In the genomic region with DNA sequence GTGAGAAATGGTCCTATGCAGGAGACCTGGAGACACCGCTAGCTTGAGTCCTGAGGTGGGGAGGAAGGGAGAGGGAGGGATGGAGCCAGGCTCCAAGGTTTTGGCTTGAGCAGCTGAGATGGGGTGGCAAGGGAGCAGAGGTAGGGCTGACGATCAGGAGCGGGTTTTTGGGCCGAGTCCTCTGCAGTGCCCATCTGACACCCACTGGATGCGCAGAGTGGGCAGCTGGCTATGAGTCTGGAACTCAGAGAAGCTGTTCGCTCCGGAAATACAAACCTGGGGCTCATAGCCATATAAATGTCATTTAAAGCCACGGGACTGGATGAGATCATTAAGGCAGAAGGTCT, we compare ENCODE assay signal across 8 cellular contexts. TPM values are rescaled to one million over a fixed set of nuclear protein-coding genes. Genes with fewer than 3 reads are reported as not detected.
A peak's percentile ranks its signal among the peaks of the same experiment; 100 is the strongest.
DNase-seq lines count a peak whose midpoint lies in the region; TF ChIP-seq lines count a peak whose summit lies in the region.

No MANE protein-coding gene starts in this region.

- DNase-seq in activated T-cell treated with anti-CD3 and anti-CD28 coated beads, Interleukin-2, amount 50 U/mL, for 24 hours, result no peak
- DNase-seq in activated T-cell treated with anti-CD3 and anti-CD28 coated beads, Interleukin-2, amount 50 U/mL, for 1 hour, result no peak
- DNase-seq in astrocyte of the cerebellum (ENCODE audit: low read depth), result no peak
- DNase-seq in tibial nerve (ENCODE audit: low spot score in 2 of 2), result no peak
- no peak for DNase-seq in G401 (ENCODE audit: low spot score)
- no peak for DNase-seq in LoVo (ENCODE audit: low spot score)
- DNase-seq in NCI-H82 treated with DMSO at 0.1 percent for 48 hours (lab: John Stamatoyannopoulos, UW; ENCODE audit: unreplicated experiment), result no peak

- H3K27me3 ChIP-seq in liver (ENCODE audit: control insufficient read depth in 4 of 4, insufficient read depth in 4 of 4, low read length in 3 of 4), result no peaks in the 10 kb centered on the region
- H3K27me3 ChIP-seq in tibial nerve, result no peaks in the 10 kb centered on the region

- H3K27ac ChIP-seq in liver (ENCODE audit: low read depth in 1 of 2, low read length in 2 of 2) (peak overlapping the region; percentile 98 to 99), tibial nerve (peak overlapping the region; percentile 97 to 100 (median 100))

- H3K9me3 ChIP-seq in liver (ENCODE audit: control insufficient read depth in 4 of 4, low read length in 3 of 4) (no peaks in the 10 kb centered on the region), tibial nerve (no peaks in the 10 kb centered on the region)

- WGBS in liver, result 23% methylated on average over 8 of the region's 8 CpGs
- 22 to 23% methylated on average over 8 of the region's 8 CpGs for WGBS in tibial nerve, 2 donors

- TF ChIP-seq RAD21 in liver (IDR thresholded peaks at IDR 0.05), result no peak

- H3K9ac ChIP-seq in liver (ENCODE audit: low read depth in 1 of 2, low read length in 2 of 2), result peak overlapping the region; percentile 48 to 94

- no peak for TF ChIP-seq POLR2A in tibial nerve (IDR thresholded peaks at IDR 0.05)

- peaks cover 39% of the 10 kb centered on the region for H3K4me1 Mint-ChIP-seq in activated T-cell treated with anti-CD3 and anti-CD28 coated beads, Interleukin-2, amount 50 U/mL, for 24 hours (ENCODE audit: low read depth)

- peaks cover 0 to 7% (median 3%) of the 10 kb centered on the region in 4 donors for H3K4me1 ChIP-seq in liver (ENCODE audit: control insufficient read depth in 4 of 4, insufficient read depth in 4 of 4, low read length in 3 of 4)
- peaks cover 0 to 38% (median 30%) of the 10 kb centered on the region in 4 donors for H3K4me1 ChIP-seq in tibial nerve

- H3K4me3 ChIP-seq in astrocyte of the cerebellum (ENCODE audit: low read depth, low read length) (peak overlapping the region; percentile 32), liver (ENCODE audit: low read depth in 1 of 3, low read length in 3 of 3) (peak overlapping the region in 1 of 3 donors; percentile 78), tibial nerve (peak overlapping the region; percentile 31 to 98 (median 77))

- in situ Hi-C loops in astrocyte of the cerebellum (cut with HindIII; ENCODE audit: low sequenced_read_pairs), result no loop called here
- in situ Hi-C loops in G401 (cut with HindIII; ENCODE audit: low sequenced_read_pairs), result no loop called here

- H3K27me3 Mint-ChIP-seq in activated T-cell treated with anti-CD3 and anti-CD28 coated beads, Interleukin-2, amount 50 U/mL, for 24 hours, result no peaks in the 10 kb centered on the region

- TF ChIP-seq CTCF in astrocyte of the cerebellum (IDR thresholded peaks at IDR 0.05; ENCODE audit: low read depth, low read length, missing control alignments) (no peak), liver (IDR thresholded peaks at IDR 0.05; ENCODE audit: low read depth, low read length, missing input control) (no peak), tibial nerve (IDR thresholded peaks at IDR 0.05) (no peak)

- H3K9me3 Mint-ChIP-seq in activated T-cell treated with anti-CD3 and anti-CD28 coated beads, Interleukin-2, amount 50 U/mL, for 24 hours, result no peaks in the 10 kb centered on the region

- H3K27ac Mint-ChIP-seq in activated T-cell treated with anti-CD3 and anti-CD28 coated beads, Interleukin-2, amount 50 U/mL, for 24 hours, result peak overlapping the region; percentile 84

- no peaks in the 10 kb centered on the region for H3K36me3 ChIP-seq in liver (ENCODE audit: control insufficient read depth in 4 of 4, insufficient read depth in 3 of 4, low read depth in 1 of 4, low read length in 3 of 4)
- H3K36me3 ChIP-seq in tibial nerve, result no peaks in the 10 kb centered on the region

- TF ChIP-seq EP300 in tibial nerve (IDR thresholded peaks at IDR 0.05), result no peak

- peak overlapping the region; percentile 86 for H3K4me3 Mint-ChIP-seq in activated T-cell treated with anti-CD3 and anti-CD28 coated beads, Interleukin-2, amount 50 U/mL, for 24 hours

- H3K36me3 Mint-ChIP-seq in activated T-cell treated with anti-CD3 and anti-CD28 coated beads, Interleukin-2, amount 50 U/mL, for 24 hours (ENCODE audit: low read depth), result peaks cover 4% of the 10 kb centered on the region

TF ChIP-seq in liver, 16 proteins besides CTCF, POLR2A, EP300 and RAD21:
- TF ChIP-seq HNF4A (conservative IDR thresholded peaks at IDR 0.05), result no peak
- TF ChIP-seq JUND (IDR thresholded peaks at IDR 0.05), result no peak
- no peak for TF ChIP-seq YY1 (IDR thresholded peaks at IDR 0.05)
- no peak for TF ChIP-seq REST (IDR thresholded peaks at IDR 0.05)
- no peak for TF ChIP-seq GABPA (IDR thresholded peaks at IDR 0.05 in 1 of 2, conservative IDR thresholded peaks at IDR 0.05 in 1 of 2)
- no peak for TF ChIP-seq HNF4G (IDR thresholded peaks at IDR 0.05)

RNA-seq across cellular contexts. Expression of gene MAFF, which starts 0.5 kb away (rescaled TPM):
- total RNA-seq in liver (1 to 10 TPM; 1.7 to 3.3 TPM), tibial nerve (100 to 1,000 TPM in 2 of 4 donors, 10 to 100 TPM in 2; 68.1 to 110 (median 96.8) TPM)
- 1 to 10 TPM; 1.4 to 2.2 TPM for polyA plus RNA-seq in liver
- total RNA-seq in G401 (2014; rRNA removed; shearing (Covaris generic)), result 10.5 and 11.9 TPM in 2 replicates

RNA-seq across cellular contexts. Expression of gene PLA2G6, which starts 19.7 kb away (rescaled TPM):
- total RNA-seq in liver (1 to 10 TPM; 7.3 to 9.0 TPM), tibial nerve (10 to 100 TPM; 48.5 to 60.3 (median 55.1) TPM)
- polyA plus RNA-seq in liver, result 1 to 10 TPM; 5.7 to 7.2 TPM
- total RNA-seq in G401 (2014; rRNA removed; shearing (Covaris generic)), result 11.4 TPM in 2 replicates
